In genomic region chr2:16774980-16775963, GRCh38 we compare ENCODE assay signal across 9 cellular contexts.
DNase-seq lines count a peak whose midpoint lies in the region; ATAC-seq, FAIRE-seq and TF ChIP-seq lines count a peak whose summit lies in the region.
"Had no signal": no experiment of that assay in that cellular context is flagged by ENCODE, and none has a peak within 500 bp of the region (broad histone marks: within the 10 kb centered on the region; RNA-seq: fewer than 3 reads in every experiment).

No MANE protein-coding gene starts in this region.

- CTCF ChIA-PET in GM10248 (lab: Yijun Ruan, JAX) = interaction anchor here (0.9 to 6.3 kb wide), 5 partner anchors 8 to 895 kb away, joined by 3 to 49 read pairs (median 3); no protein-coding TSS in a partner anchor
- CTCF ChIA-PET in GM12878 (lab: Yijun Ruan, JAX) = interaction anchor here (0.9 kb wide), 1 partner anchor 534 kb away, joined by 5 read pairs; no protein-coding TSS in a partner anchor

- no peaks in the 10 kb centered on the region for H3K36me3 Mint-ChIP-seq in T-helper 2 cell treated with Interferon-gamma antibody and Interleukin-4, amounts not matched to agents 5 μg/mL and 100 μg/mL, for 36 hours (ENCODE audit: low read depth)

- no peak for TF ChIP-seq EP300 in GM12878 (IDR thresholded peaks at IDR 0.05; ENCODE audit: borderline replicate concordance in 1 of 2, control insufficient read depth in 1 of 2, low read depth in 2 of 2, low read length in 2 of 2)

- no peak for FAIRE-seq in GM12878 (lab: Jason Lieb, UNC)

- BruUV-seq in GM12878 (replicated peaks; lab: Mats Ljungman, UMichigan) = no TSS peak

- H3K4me1 ChIP-seq in GM12878 (ENCODE audit: control insufficient read depth, insufficient read depth, low read length) = no peaks in the 10 kb centered on the region

- no peaks in the 10 kb centered on the region for H3K79me2 ChIP-seq in GM12878 (ENCODE audit: control insufficient read depth, insufficient read depth, low read length)

- SMC1A ChIA-PET in GM12878 (lab: Charles Lee; ENCODE audit: uncharacterized antibody, unreplicated experiment) = interaction anchor here (1.0 kb wide), 1 partner anchor 374 kb away, joined by 3 read pairs; no protein-coding TSS in a partner anchor

- peak; percentile 49; the same call in 2 of the 3 replicates for ATAC-seq in GM12878
- ATAC-seq in GM19452 (IDR thresholded peaks at IDR 0.05; ENCODE audit: unreplicated experiment) = no peak

- no peak for TF ChIP-seq RAD21 in GM12878 (IDR thresholded peaks at IDR 0.05; ENCODE audit: insufficient read depth, low read depth, low read length)

- no peak overlapping the region for H3K4me3 ChIP-seq in GM12878

- no peak for TF ChIP-seq POLR2A in GM12878 (IDR thresholded peaks at IDR 0.05; ENCODE audit: low read depth, low read length)

- no peak overlapping the region for H3K4me3 Mint-ChIP-seq in T-helper 2 cell treated with Interferon-gamma antibody and Interleukin-4, amounts not matched to agents 5 μg/mL and 100 μg/mL, for 36 hours
- H3K4me3 Mint-ChIP-seq: activated T-cell treated with anti-CD3 and anti-CD28 coated beads, Interleukin-2, amount 50 U/mL, for 24 hours had no signal

- TF ChIP-seq CTCF in GM10248 (IDR thresholded peaks at IDR 0.05; ENCODE audit: control extremely low read depth, extremely low read depth, low read depth, missing control alignments) (peak; percentile 5), GM12878 (IDR thresholded peaks at IDR 0.05 in 2 of 3, conservative IDR thresholded peaks at IDR 0.05 in 1 of 3; ENCODE audit: control insufficient read depth in 2 of 3, extremely low read depth in 1 of 3, insufficient read depth in 1 of 3, low read depth in 3 of 3, low read length in 3 of 3) (peak in 1 of 3 experiments; percentile 12; a peak in 1 of 6 replicates)

- intact Hi-C loops in GM12878 (cut with micrococcal nuclease; ENCODE audit: unreplicated experiment) = loop anchor here (5.0 to 10.0 kb wide), 2 partner anchors 370 to 892 kb away; no protein-coding TSS in a partner anchor

- DNase-seq in GM10248 (ENCODE audit: extremely low spot score) (no peak), NCI-H748 treated with DMSO at 0.1 percent for 48 hours (lab: John Stamatoyannopoulos, UW) (peak; percentile 58), GM12878 (ENCODE audit: low read depth, low spot score) (no peak), middle frontal gyrus (ENCODE audit: extremely low spot score, low spot score) (peak; percentile 76), NK-92 (lab: John Stamatoyannopoulos, UW; ENCODE audit: unreplicated experiment) (no peak)
- DNase-seq in activated T-cell treated with anti-CD3 and anti-CD28 coated beads, Interleukin-2, amount 50 U/mL, for 1 hour = no peak
- no peak for DNase-seq in T-helper 2 cell treated with Interferon-gamma antibody and Interleukin-4, amounts not matched to agents 5 μg/mL and 100 μg/mL, for 36 hours (ENCODE audit: low spot score)
- DNase-seq: activated T-cell treated with anti-CD3 and anti-CD28 coated beads, Interleukin-2, amount 50 U/mL, for 24 hours had no signal

- WGBS in GM12878 (ENCODE audit: insufficient coverage, insufficient replicate concordance, low lambda C conversion rate, missing lambda C conversion rate) = 46% methylated on average over 17 of the region's 17 CpGs

- H3K27ac Mint-ChIP-seq in T-helper 2 cell treated with Interferon-gamma antibody and Interleukin-4, amounts not matched to agents 5 μg/mL and 100 μg/mL, for 36 hours = no peak overlapping the region
- H3K27ac Mint-ChIP-seq: activated T-cell treated with anti-CD3 and anti-CD28 coated beads, Interleukin-2, amount 50 U/mL, for 24 hours had no signal

- H3K27me3 ChIP-seq in GM12878 (replicated peaks in 1 of 2; ENCODE audit: control insufficient read depth in 2 of 2, insufficient read depth in 2 of 2, low read length in 1 of 2) = no peaks in the 10 kb centered on the region

- POLR2A ChIA-PET in GM10248 (lab: Yijun Ruan, JAX) (no interaction called here), GM12878 (lab: Charles Lee) (no interaction called here)

- no peak overlapping the region for H2AFZ ChIP-seq in GM12878 (ENCODE audit: control insufficient read depth, low read depth, low read length)

- H3K9me3 ChIP-seq in GM12878 (replicated peaks; ENCODE audit: control insufficient read depth, insufficient read depth, low read length) = no peaks in the 10 kb centered on the region

- no peaks in the 10 kb centered on the region for H3K36me3 ChIP-seq in GM12878 (ENCODE audit: control insufficient read depth in 2 of 2, insufficient read depth in 2 of 2, low read length in 1 of 2)

- in situ Hi-C loops in GM12878 (cut with MboI) = loop anchor here (5.0 to 25.0 kb wide), 3 partner anchors 532 to 900 kb away; partner anchors contain the start of gene MYCN

- no peaks in the 10 kb centered on the region for H4K20me1 ChIP-seq in GM12878 (ENCODE audit: control insufficient read depth, insufficient read depth)

- no peak overlapping the region for H3K9ac ChIP-seq in GM12878 (ENCODE audit: control insufficient read depth, insufficient read depth, low read length)

- no peaks in the 10 kb centered on the region for H3K27me3 Mint-ChIP-seq in T-helper 2 cell treated with Interferon-gamma antibody and Interleukin-4, amounts not matched to agents 5 μg/mL and 100 μg/mL, for 36 hours (ENCODE audit: low read depth)

- no peak overlapping the region for H3K27ac ChIP-seq in GM12878 (ENCODE audit: control insufficient read depth, insufficient read depth)

- H3K4me2 ChIP-seq in GM12878 (ENCODE audit: control insufficient read depth, insufficient read depth) = no peak overlapping the region

- no peaks in the 10 kb centered on the region for H3K9me3 Mint-ChIP-seq in T-helper 2 cell treated with Interferon-gamma antibody and Interleukin-4, amounts not matched to agents 5 μg/mL and 100 μg/mL, for 36 hours
- H3K9me3 Mint-ChIP-seq: activated T-cell treated with anti-CD3 and anti-CD28 coated beads, Interleukin-2, amount 50 U/mL, for 24 hours had no signal

- H3K4me1 Mint-ChIP-seq in T-helper 2 cell treated with Interferon-gamma antibody and Interleukin-4, amounts not matched to agents 5 μg/mL and 100 μg/mL, for 36 hours (ENCODE audit: low read depth) = no peaks in the 10 kb centered on the region

- RAD21 ChIA-PET in GM12878 (lab: Charles Lee; ENCODE audit: unreplicated experiment) = interaction anchor here (1.6 kb wide), 1 partner anchor 534 kb away, joined by 8 read pairs; no protein-coding TSS in a partner anchor

TF ChIP-seq in GM12878, 131 proteins besides CTCF, POLR2A, EP300 and RAD21:
- TF ChIP-seq RAD51 (IDR thresholded peaks at IDR 0.05) (no peak), TCF7 (IDR thresholded peaks at IDR 0.05; ENCODE audit: borderline replicate concordance) (no peak), NBN (IDR thresholded peaks at IDR 0.05) (no peak), STAT3 (IDR thresholded peaks at IDR 0.05; ENCODE audit: low read depth, low read length) (no peak)

Comparison
In these comparisons a context has a peak if more than half of its experiments do, and no peak if none do; other contexts are left out.
1. DNase-seq: peak in NCI-H748 treated with DMSO at 0.1 percent for 48 hours (single experiment) and middle frontal gyrus (single experiment); none in GM10248 (single experiment), GM12878 (single experiment), NK-92 (single experiment), activated T-cell treated with anti-CD3 and anti-CD28 coated beads, Interleukin-2, amount 50 U/mL, for 1 hour (single experiment) and T-helper 2 cell treated with Interferon-gamma antibody and Interleukin-4, amounts not matched to agents 5 μg/mL and 100 μg/mL, for 36 hours (single experiment).